Comparison of ENCODE assay signal across 13 cellular contexts in genomic region chr14:83255015-83255726, GRCh38.
DNase-seq lines count a peak whose midpoint lies in the region; ATAC-seq and TF ChIP-seq lines count a peak whose summit lies in the region.
"Had no signal": no experiment of that assay in that cellular context is flagged by ENCODE, and none has a peak within 500 bp of the region (broad histone marks: within the 10 kb centered on the region; RNA-seq: fewer than 3 reads in every experiment).

No MANE protein-coding gene starts in this region.

- H3K79me2 ChIP-seq in Karpas-422 (ENCODE audit: low read length): no peaks in the 10 kb centered on the region

- H2AFZ ChIP-seq in Karpas-422 (ENCODE audit: low read length): no peak overlapping the region

- H4K20me1 ChIP-seq in Karpas-422 (ENCODE audit: insufficient read depth, low read depth, low read length): no peaks in the 10 kb centered on the region

- H3K4me1 ChIP-seq in Karpas-422 (ENCODE audit: low read length): peaks cover 7% of the 10 kb centered on the region
- H3K4me1 ChIP-seq: breast epithelium, prostate gland had no signal

- ATAC-seq in GM18508 (IDR thresholded peaks at IDR 0.05; ENCODE audit: insufficient read depth, unreplicated experiment) (peak; percentile 57), HG02759 (IDR thresholded peaks at IDR 0.05; ENCODE audit: unreplicated experiment) (peak; percentile 73), GM19328 (IDR thresholded peaks at IDR 0.05; ENCODE audit: unreplicated experiment) (no peak)

- H3K36me3 Mint-ChIP-seq in Calu3 (ENCODE audit: insufficient read depth, unreplicated experiment): no peaks in the 10 kb centered on the region
- H3K36me3 Mint-ChIP-seq: mesothelial cell of epicardium had no signal

- H3K4me1 Mint-ChIP-seq in Calu3 (ENCODE audit: low read depth, unreplicated experiment): no peaks in the 10 kb centered on the region

- no peak overlapping the region for H3K4me3 ChIP-seq in Karpas-422 (ENCODE audit: low read length)
- no peak overlapping the region for H3K4me3 ChIP-seq in choroid plexus epithelial cell (ENCODE audit: low read depth, low read length)
- H3K4me3 ChIP-seq: breast epithelium, prostate gland had no signal

- no peak overlapping the region for H3K4me2 ChIP-seq in Karpas-422 (ENCODE audit: low read depth, low read length, poor library complexity, severe bottlenecking)

- peak; percentile 45 for DNase-seq in Karpas-422
- peak; percentile 1 for DNase-seq in choroid plexus epithelial cell (ENCODE audit: low read depth)
- DNase-seq in Calu3: no peak
- DNase-seq in head of caudate nucleus: no peak
- DNase-seq in mucosa of gallbladder (ENCODE audit: low spot score): no peak
- DNase-seq: activated CD4-positive, alpha-beta T cell treated with anti-CD3 and anti-CD28 coated beads for 1 hour had no signal

- no peak overlapping the region for H3K27ac Mint-ChIP-seq in Calu3 (ENCODE audit: unreplicated experiment)
- H3K27ac Mint-ChIP-seq: activated T-helper 2 cell treated with anti-CD3 and anti-CD28 coated beads, Interferon-gamma antibody, Interleukin-2, Interleukin-4, amounts not matched to agents 10 μg/mL and 5 μg/mL and 100 μg/mL, durations not matched to agents 14 hours and 24 hours and 36 hours; mesothelial cell of epicardium had no signal

- TF ChIP-seq CTCF in choroid plexus epithelial cell (conservative IDR thresholded peaks at IDR 0.05; ENCODE audit: low read depth, low read length) (no peak), Calu3 (IDR thresholded peaks at IDR 0.05; ENCODE audit: unreplicated experiment) (no peak)

- no TSS peak for BruUV-seq in Calu3 (replicated peaks; lab: Mats Ljungman, UMichigan)

- no peak overlapping the region for H3K9ac ChIP-seq in Karpas-422 (ENCODE audit: low read length)

- intact Hi-C loops in Calu3 (cut with micrococcal nuclease; ENCODE audit: unreplicated experiment): no loop called here
- intact Hi-C loops in head of caudate nucleus (cut with DNase I): no loop called here

- no peaks in the 10 kb centered on the region for H3K36me3 ChIP-seq in Karpas-422 (ENCODE audit: insufficient read depth, low read length)
- H3K36me3 ChIP-seq: breast epithelium, prostate gland had no signal

- no peak overlapping the region for H3K4me3 Mint-ChIP-seq in Calu3 (ENCODE audit: low read depth, unreplicated experiment)
- H3K4me3 Mint-ChIP-seq: mesothelial cell of epicardium had no signal

- H3K27me3 Mint-ChIP-seq in Calu3 (ENCODE audit: unreplicated experiment): no peaks in the 10 kb centered on the region

- H3K9me3 Mint-ChIP-seq in Calu3 (ENCODE audit: low read depth, unreplicated experiment): peaks cover 5% of the 10 kb centered on the region
- H3K9me3 Mint-ChIP-seq: mesothelial cell of epicardium had no signal

- H3K9me2 ChIP-seq in Karpas-422 (replicated peaks; ENCODE audit: insufficient read depth, low read length): no peaks in the 10 kb centered on the region

- no peaks in the 10 kb centered on the region for H3K27me3 ChIP-seq in Karpas-422 (ENCODE audit: low read length)
- H3K27me3 ChIP-seq: breast epithelium had no signal

- H3K27ac ChIP-seq in Karpas-422 (ENCODE audit: low read length): no peak overlapping the region
- H3K27ac ChIP-seq: breast epithelium, prostate gland had no signal

- H3K9me3 ChIP-seq in Karpas-422 (ENCODE audit: low read length): no peaks in the 10 kb centered on the region
- H3K9me3 ChIP-seq: breast epithelium, prostate gland had no signal

- CTCF ChIA-PET in Calu3 (lab: Charles Lee): no interaction called here

Comparison
In these comparisons a context has a peak if more than half of its experiments do, and no peak if none do; other contexts are left out.
1. DNase-seq: peak in Karpas-422 (single experiment) and choroid plexus epithelial cell (single experiment); none in Calu3 (single experiment), head of caudate nucleus (0 of 42) and mucosa of gallbladder (single experiment).